ENCODE assay signal across 19 cellular contexts in genomic region chr10:103040424-103040823, GRCh38.
DNase-seq lines count a peak whose midpoint lies in the region; ATAC-seq and TF ChIP-seq lines count a peak whose summit lies in the region.
"Had no signal": no experiment of that assay in that cellular context is flagged by ENCODE, and none has a peak within 500 bp of the region (broad histone marks: within the 10 kb centered on the region; RNA-seq: fewer than 3 reads in every experiment).

No MANE protein-coding gene starts in this region.

- TF ChIP-seq CTCF in PC-3 (conservative IDR thresholded peaks at IDR 0.05; ENCODE audit: low read depth, low read length) (no peak), cardiac fibroblast (IDR thresholded peaks at IDR 0.05; ENCODE audit: low read depth, low read length) (no peak)

- no peak overlapping the region for H3K4me2 ChIP-seq in PC-3 (ENCODE audit: low read length)
- H3K4me2 ChIP-seq: KMS-11 had no signal

- CTCF ChIA-PET in PC-3 (lab: Charles Lee) = no interaction called here

- H3K4me1 ChIP-seq in PC-3 (ENCODE audit: insufficient read depth, low read length) = no peaks in the 10 kb centered on the region

- no TSS peak for BruUV-seq in PC-3 (replicated peaks; lab: Mats Ljungman, UMichigan)

- intact Hi-C loops in PC-3 (cut with micrococcal nuclease) = no loop called here

- no peaks in the 10 kb centered on the region for H3K9me2 ChIP-seq in PC-3 (replicated peaks; ENCODE audit: low read length)

- no peaks in the 10 kb centered on the region for H3K79me2 ChIP-seq in PC-3 (ENCODE audit: low read length)

- H3K9me3 ChIP-seq in PC-3 (ENCODE audit: low read length) = no peaks in the 10 kb centered on the region
- H3K9me3 ChIP-seq: right atrium auricular region, vagina had no signal

- no peak overlapping the region for H2AFZ ChIP-seq in PC-3 (ENCODE audit: low read length)

- H3K4me3 ChIP-seq in PC-3 (ENCODE audit: low read length) (no peak overlapping the region), cardiac fibroblast (replicated peaks in 1 of 2; ENCODE audit: low read depth in 2 of 2, low read length in 2 of 2) (no peak overlapping the region)
- H3K4me3 ChIP-seq: right atrium auricular region, vagina had no signal

- ATAC-seq in PC-3 = no peak
- ATAC-seq in GM18907 (IDR thresholded peaks at IDR 0.05; ENCODE audit: unreplicated experiment) = no peak
- no peak for ATAC-seq in GM19463 (IDR thresholded peaks at IDR 0.05; ENCODE audit: unreplicated experiment)
- ATAC-seq: left ventricle myocardium superior had no signal

- H4K20me1 ChIP-seq in PC-3 (ENCODE audit: low read length) = no peaks in the 10 kb centered on the region

- H3K27me3 ChIP-seq in PC-3 (ENCODE audit: low read length) = no peaks in the 10 kb centered on the region
- H3K27me3 ChIP-seq: right atrium auricular region, vagina had no signal

- POLR2A ChIA-PET in PC-3 (lab: Charles Lee; ENCODE audit: unreplicated experiment) = no interaction called here

- no peaks in the 10 kb centered on the region for H3K36me3 ChIP-seq in PC-3 (ENCODE audit: low read depth, low read length)
- H3K36me3 ChIP-seq: right atrium auricular region, vagina had no signal

- no peak overlapping the region for H3K27ac ChIP-seq in PC-3 (ENCODE audit: low read length)
- H3K27ac ChIP-seq: KMS-11, right atrium auricular region, vagina had no signal

- H3F3A ChIP-seq in PC-3 (ENCODE audit: low read length, unreplicated experiment) = no peaks in the 10 kb centered on the region

- no peak overlapping the region for H3K9ac ChIP-seq in PC-3 (ENCODE audit: low read length)
- H3K9ac ChIP-seq: KMS-11 had no signal

- peak; percentile 74 for DNase-seq in GM03348 (ENCODE audit: low spot score)
- DNase-seq in PC-3 = peak; percentile 16
- DNase-seq in cardiac fibroblast (ENCODE audit: low read depth in 2 of 2) = peak; percentile 11 to 69
- peak; percentile 43 for DNase-seq in renal cortical epithelial cell (ENCODE audit: low read depth)
- no peak for DNase-seq in SKM-1 (lab: John Stamatoyannopoulos, UW; ENCODE audit: unreplicated experiment)
- no peak for DNase-seq in foreskin melanocyte
- DNase-seq: activated CD4-positive, alpha-beta memory T cell treated with anti-CD3 and anti-CD28 coated beads, Interleukin-2, amount 10 ng/mL, durations not matched to agents 7 days and 5 days; activated gamma-delta T cell; caudate nucleus; hippocampal formation; left ventricle myocardium superior; NCI-H524 treated with DMSO at 0.1 percent for 48 hours; nephron progenitor cell; stimulated activated CD4-positive, alpha-beta T cell treated with anti-CD3 and anti-CD28 coated beads, Interleukin-4, amount 100 ng/mL, for 24 hours had no signal

Comparison
In these comparisons a context has a peak if more than half of its experiments do, and no peak if none do; other contexts are left out.
1. DNase-seq: peak in GM03348 (single experiment), PC-3 (single experiment), cardiac fibroblast (2 of 2) and renal cortical epithelial cell (single experiment); none in SKM-1 (single experiment) and foreskin melanocyte (single experiment).